8 cellular contexts compared by ENCODE assay signal in genomic region chr19:14072535-14073231, GRCh38. TPM values are rescaled to one million over a fixed set of nuclear protein-coding genes. Genes with fewer than 3 reads are reported as not detected.
DNase-seq lines count a peak whose midpoint lies in the region; ATAC-seq, FAIRE-seq and TF ChIP-seq lines count a peak whose summit lies in the region.

Gene MISP3 (plus strand): TSS chr19:14072786. CDS start chr19:14073310, 524 bp downstream.

- DNase-seq in ELF-1 (ENCODE audit: low read depth, low spot score), result peak; percentile 42
- peak in 2 of 3 donors; percentile 15 to 29 for DNase-seq in T-helper 17 cell
- peak in 2 of 10 donors; percentile 25 to 54 for DNase-seq in dorsolateral prefrontal cortex
- no peak for DNase-seq in mesendoderm
- peak; percentile 50 for DNase-seq in testis
- DNase-seq in GM12891 (ENCODE audit: insufficient read length, low spot score), result no peak
- DNase-seq in D341Med (ENCODE audit: low spot score), result no peak

- peak within 1 kb of the TSS; percentile 95 for H3K4me2 ChIP-seq in mesendoderm (ENCODE audit: low read length)

- H3K23ac ChIP-seq in mesendoderm (ENCODE audit: low read length), result no peak within 1 kb of the TSS

- H3K4me3 ChIP-seq in dorsolateral prefrontal cortex, result peak within 1 kb of the TSS; percentile 48 to 94 (median 83)
- peak within 1 kb of the TSS; percentile 17 for H3K4me3 ChIP-seq in mesendoderm (ENCODE audit: low read length)
- H3K4me3 ChIP-seq in testis, result peak within 1 kb of the TSS; percentile 54 to 60

- no peak for TF ChIP-seq POLR2A in testis (IDR thresholded peaks at IDR 0.05)
- no peak for TF ChIP-seq POLR2A in GM12891 (IDR thresholded peaks at IDR 0.05; ENCODE audit: low read depth, low read length)

- no peak within 1 kb of the TSS for H4K5ac ChIP-seq in mesendoderm (ENCODE audit: low read length)

- no peak within 1 kb of the TSS for H4K8ac ChIP-seq in mesendoderm (ENCODE audit: low read depth, low read length)

- peaks cover 16% of the 10 kb centered on the region for H3K4me1 Mint-ChIP-seq in T-helper 17 cell

- H3K27ac ChIP-seq in dorsolateral prefrontal cortex (peak within 1 kb of the TSS; percentile 83 to 98 (median 96)), mesendoderm (ENCODE audit: low read depth, low read length) (no peak within 1 kb of the TSS), testis (peak within 1 kb of the TSS; percentile 85 to 88)

- no peaks in the 10 kb centered on the region for H3K27me3 ChIP-seq in dorsolateral prefrontal cortex
- H3K27me3 ChIP-seq in mesendoderm (ENCODE audit: insufficient read depth, low read length, poor library complexity), result peaks cover 6% of the 10 kb centered on the region
- no peaks in the 10 kb centered on the region for H3K27me3 ChIP-seq in testis

- no peak for FAIRE-seq in GM12891 (lab: Jason Lieb, UNC)

- no peaks in the 10 kb centered on the region for H3K36me3 Mint-ChIP-seq in T-helper 17 cell (ENCODE audit: low read depth)

- H3K27ac Mint-ChIP-seq in T-helper 17 cell, result peak within 1 kb of the TSS; percentile 95

- no peak within 1 kb of the TSS for H2BK5ac ChIP-seq in mesendoderm (ENCODE audit: low read length)

- H2BK15ac ChIP-seq in mesendoderm (replicated peaks; ENCODE audit: low read depth), result no peak within 1 kb of the TSS

- H3K9me3 ChIP-seq in T-helper 17 cell (ENCODE audit: control insufficient read depth, low read length, poor library complexity, severe bottlenecking) (no peaks in the 10 kb centered on the region), testis (no peaks in the 10 kb centered on the region)

- H3K79me1 ChIP-seq in mesendoderm (ENCODE audit: low read length), result no peaks in the 10 kb centered on the region

- H3K56ac ChIP-seq in mesendoderm (ENCODE audit: low read length), result peak within 1 kb of the TSS; percentile 90

- no peak within 1 kb of the TSS for H3K4ac ChIP-seq in mesendoderm (ENCODE audit: low read depth, low read length)

- no peak within 1 kb of the TSS for H2AK5ac ChIP-seq in mesendoderm (ENCODE audit: low read length)

- peak within 1 kb of the TSS; percentile 69 for H3K9ac ChIP-seq in mesendoderm (ENCODE audit: low read length)

- TF ChIP-seq CTCF in dorsolateral prefrontal cortex (IDR thresholded peaks at IDR 0.05 in 54 of 56, conservative IDR thresholded peaks at IDR 0.05 in 2 of 56; ENCODE audit: low read depth in 1 of 56, partially characterized antibody in 56 of 56) (peak in 2 of 56 donors; percentile 11 to 12), testis (IDR thresholded peaks at IDR 0.05) (no peak)

- H2BK120ac ChIP-seq in mesendoderm (ENCODE audit: low read depth, low read length), result no peak within 1 kb of the TSS

- H3K4me1 ChIP-seq in mesendoderm (ENCODE audit: control insufficient read depth, low read depth, low read length), result peaks cover 1% of the 10 kb centered on the region
- peaks cover 15% of the 10 kb centered on the region for H3K4me1 ChIP-seq in testis

- H3K27me3 Mint-ChIP-seq in T-helper 17 cell, result no peaks in the 10 kb centered on the region

- peak within 1 kb of the TSS; percentile 97 for H3K4me3 Mint-ChIP-seq in T-helper 17 cell

- WGBS in mesendoderm (ENCODE audit: extremely low coverage, insufficient coverage, low lambda C conversion rate), result no CpG with 5 or more reads among the region's 49 CpGs
- WGBS in testis, 2 donors, result 0 to 1% methylated on average over 1 to 33 of the region's 49 CpGs

- ATAC-seq in HG03432 (IDR thresholded peaks at IDR 0.05; ENCODE audit: unreplicated experiment), result peak; percentile 24
- no peak for ATAC-seq in T-helper 17 cell

- intact Hi-C loops in dorsolateral prefrontal cortex (cut with DNase I) (loop anchor here (1.0 to 5.0 kb wide), 5 partner anchors 18 to 192 kb away; partner anchors contain the start of genes RFX1 (in 2 of the 2), DCAF15 (in 1 of the 2) and SAMD1 (in 1 of the 2)), testis (cut with DNase I; ENCODE audit: low total_unique reads) (loop anchor here (10.0 kb wide), 1 partner anchor 188 kb away; no protein-coding TSS in a partner anchor)

- H3K36me3 ChIP-seq in mesendoderm (ENCODE audit: control insufficient read depth, insufficient read depth, low read length), result no peaks in the 10 kb centered on the region
- H3K36me3 ChIP-seq in testis (ENCODE audit: low read depth, missing control alignments), result no peaks in the 10 kb centered on the region

- peak within 1 kb of the TSS; percentile 52 for H3K18ac ChIP-seq in mesendoderm (ENCODE audit: low read length)

- no peaks in the 10 kb centered on the region for H3K79me2 ChIP-seq in mesendoderm (ENCODE audit: control insufficient read depth, insufficient read depth, low read length)

TF ChIP-seq in GM12891, 5 proteins besides CTCF, POLR2A, EP300 and RAD21:
- TF ChIP-seq POU2F2 (IDR thresholded peaks at IDR 0.05; ENCODE audit: low read depth, low read length) (no peak), POLR2AphosphoS5 (IDR thresholded peaks at IDR 0.05; ENCODE audit: low read depth, low read length) (no peak), SPI1 (IDR thresholded peaks at IDR 0.05; ENCODE audit: low read depth, low read length) (no peak), PAX5 (IDR thresholded peaks at IDR 0.05; ENCODE audit: insufficient read depth, low read length, severe bottlenecking) (no peak), TAF1 (IDR thresholded peaks at IDR 0.05; ENCODE audit: low read depth, low read length) (no peak)
TF ChIP-seq in GM12891: peak in this region for 0.

RNA-seq across cellular contexts. Expression of gene MISP3, which starts in this region (rescaled TPM):
- 1 to 10 TPM in 1 of 2 donors, under 1 TPM in 1; 0.65 to 1.3 TPM for total RNA-seq in T-helper 17 cell
- total RNA-seq in dorsolateral prefrontal cortex, result 10 to 100 TPM in 103 of 120 experiments, 1 to 10 TPM in 17; 7.2 to 23.3 (median 13.0) TPM
- polyA plus RNA-seq in mesendoderm (2013, experiment 1 of 2), result 0.08 TPM
- 0.10 TPM for polyA plus RNA-seq in mesendoderm (2013, experiment 2 of 2)
- 1 to 10 TPM; 4.2 to 7.2 TPM for total RNA-seq in testis
- polyA plus RNA-seq in testis (ENCODE audit: insufficient read depth, low read depth, low replicate concordance), result 0.76 TPM
- 0.54 TPM for polyA plus RNA-seq in GM12891 (2012; ENCODE audit: low read depth, missing spikeins)

Comparison
In these comparisons a context has a peak if more than half of its experiments do, and no peak if none do; other contexts are left out.
1. DNase-seq: peak in ELF-1 (single experiment), T-helper 17 cell (2 of 3) and testis (single experiment); none in mesendoderm (single experiment), GM12891 (single experiment) and D341Med (single experiment).
2. H3K4me3 ChIP-seq: peak in every context shown above with its lines; median percentile 83 in dorsolateral prefrontal cortex; 57 in testis; 17 in mesendoderm.